In genomic region chr16:69931631-69932030, GRCh38 we compare ENCODE assay signal across 25 cellular contexts. TPM values are rescaled to one million over a fixed set of nuclear protein-coding genes. Genes with fewer than 3 reads are reported as not detected.
DNase-seq lines count a peak whose midpoint lies in the region; ATAC-seq, FAIRE-seq and TF ChIP-seq lines count a peak whose summit lies in the region.
"Had no signal": no experiment of that assay in that cellular context is flagged by ENCODE, and none has a peak within 500 bp of the region (broad histone marks: within the 10 kb centered on the region; RNA-seq: fewer than 3 reads in every experiment).

No MANE protein-coding gene starts in this region.

- 97% methylated on average over 13 of the region's 13 CpGs for WGBS in sigmoid colon, 2 donors

- no peak for TF ChIP-seq EP300 in sigmoid colon (IDR thresholded peaks at IDR 0.05)

- H3K4me3 ChIP-seq in osteoblast (ENCODE audit: insufficient read depth, low read length) = no peak overlapping the region
- no peak overlapping the region for H3K4me3 ChIP-seq in tibial artery
- no peak overlapping the region for H3K4me3 ChIP-seq in sigmoid colon
- H3K4me3 ChIP-seq: GM12878 had no signal

- H3K9me3 ChIP-seq in osteoblast (ENCODE audit: low read depth, low read length) (no peaks in the 10 kb centered on the region), tibial artery (no peaks in the 10 kb centered on the region), sigmoid colon (no peaks in the 10 kb centered on the region)

- DNase-seq in osteoblast (ENCODE audit: insufficient read length, low spot score, missing footprints) = peak; percentile 29
- no peak for DNase-seq in tibial artery
- no peak for DNase-seq in sigmoid colon
- DNase-seq in GM12892 (ENCODE audit: insufficient read length) = no peak
- DNase-seq: CD4-positive, alpha-beta memory T cell; COR-L47; DMS53; NCI-H1048; NCI-H1417; NCI-H1694; NCI-H2029 treated with DMSO at 0.1 percent for 48 hours; NCI-H446 treated with DMSO at 0.1 percent for 48 hours; NCI-H526; NCI-H82; RPMI8226; SHP77 treated with DMSO at 0.1 percent for 48 hours had no signal

- no peaks in the 10 kb centered on the region for H3K27me3 ChIP-seq in osteoblast (ENCODE audit: insufficient read depth, low read length)
- H3K27me3 ChIP-seq in tibial artery = no peaks in the 10 kb centered on the region
- H3K27me3 ChIP-seq in sigmoid colon = no peaks in the 10 kb centered on the region

- peaks cover 82% of the 10 kb centered on the region for H3K36me3 ChIP-seq in osteoblast (ENCODE audit: insufficient read depth, low read length)
- peaks cover 72 to 76% (median 72%) of the 10 kb centered on the region in 3 donors for H3K36me3 ChIP-seq in tibial artery
- H3K36me3 ChIP-seq in sigmoid colon = peaks cover 11 to 69% (median 35%) of the 10 kb centered on the region in 4 donors

- H3K4me1 ChIP-seq in osteoblast (ENCODE audit: insufficient read depth, low read length) (peaks cover 25% of the 10 kb centered on the region), tibial artery (peaks cover 0 to 98% (median 51%) of the 10 kb centered on the region in 4 donors), sigmoid colon (peaks cover 0 to 14% (median 4%) of the 10 kb centered on the region in 4 donors)

- TF ChIP-seq CTCF in osteoblast (IDR thresholded peaks at IDR 0.05; ENCODE audit: extremely low read depth, low read depth, low read length) (no peak), tibial artery (IDR thresholded peaks at IDR 0.05) (no peak), sigmoid colon (IDR thresholded peaks at IDR 0.05) (no peak)

- H3K27ac ChIP-seq in angular gyrus (ENCODE audit: low read depth, low read length) (peak overlapping the region; percentile 16), cingulate gyrus (ENCODE audit: low read depth, low read length) (peak overlapping the region; percentile 14), osteoblast (ENCODE audit: low read depth, low read length) (no peak overlapping the region), tibial artery (peak overlapping the region; percentile 96 to 97), sigmoid colon (no peak overlapping the region)
- H3K27ac ChIP-seq: KMS-11 had no signal

- TF ChIP-seq POLR2A in sigmoid colon (IDR thresholded peaks at IDR 0.05) (no peak), GM12892 (IDR thresholded peaks at IDR 0.05; ENCODE audit: low read depth, low read length) (no peak)

- H4K20me1 ChIP-seq in osteoblast (ENCODE audit: insufficient read depth, low read length) = peaks cover 10% of the 10 kb centered on the region

- H3K79me2 ChIP-seq in osteoblast (ENCODE audit: insufficient read depth, low read length) = peaks cover 40% of the 10 kb centered on the region

- no peak overlapping the region for H3K4me2 ChIP-seq in osteoblast (ENCODE audit: insufficient read depth, low read length)
- H3K4me2 ChIP-seq: KMS-11 had no signal

- no peak for ATAC-seq in HG03097 (IDR thresholded peaks at IDR 0.05; ENCODE audit: low FRiP score, unreplicated experiment)
- ATAC-seq: GM12878, HCT116 had no signal

- intact Hi-C loops in tibial artery (cut with DNase I; ENCODE audit: low total_unique reads) (loop anchor here (1.0 kb wide), 1 partner anchor 134 kb away; no protein-coding TSS in a partner anchor), sigmoid colon (cut with DNase I) (no loop called here)

- FAIRE-seq in GM12892 (lab: Jason Lieb, UNC) = no peak
- FAIRE-seq: G401.6, GM12878, H1 had no signal

- H2AFZ ChIP-seq in osteoblast (ENCODE audit: low read length) = no peak overlapping the region

RNA-seq across cellular contexts. Expression of gene CLEC18A, which starts 19.5 kb away (rescaled TPM):
- total RNA-seq in osteoblast (0.29 and 1.1 TPM in 2 replicates), sigmoid colon (under 1 TPM in 2 of 4 donors, not detected in 2; 0.66 to 0.83 TPM)
- polyA plus RNA-seq in sigmoid colon = 1 to 10 TPM in 1 of 3 donors, under 1 TPM in 2; 0.60 to 2.2 (median 0.69) TPM
- polyA plus RNA-seq in GM12892 (2012; ENCODE audit: missing spikeins) = 0.25 TPM
- polyA plus RNA-seq: IgD-negative memory B cell had no signal

Comparison
In these comparisons a context has a peak if more than half of its experiments do, and no peak if none do; other contexts are left out.
1. H3K27ac ChIP-seq: peak in angular gyrus (single experiment), cingulate gyrus (single experiment) and tibial artery (2 of 2); none in osteoblast (single experiment) and sigmoid colon (0 of 4).